Comparison of ENCODE assay signal across 8 cellular contexts in the genomic region with DNA sequence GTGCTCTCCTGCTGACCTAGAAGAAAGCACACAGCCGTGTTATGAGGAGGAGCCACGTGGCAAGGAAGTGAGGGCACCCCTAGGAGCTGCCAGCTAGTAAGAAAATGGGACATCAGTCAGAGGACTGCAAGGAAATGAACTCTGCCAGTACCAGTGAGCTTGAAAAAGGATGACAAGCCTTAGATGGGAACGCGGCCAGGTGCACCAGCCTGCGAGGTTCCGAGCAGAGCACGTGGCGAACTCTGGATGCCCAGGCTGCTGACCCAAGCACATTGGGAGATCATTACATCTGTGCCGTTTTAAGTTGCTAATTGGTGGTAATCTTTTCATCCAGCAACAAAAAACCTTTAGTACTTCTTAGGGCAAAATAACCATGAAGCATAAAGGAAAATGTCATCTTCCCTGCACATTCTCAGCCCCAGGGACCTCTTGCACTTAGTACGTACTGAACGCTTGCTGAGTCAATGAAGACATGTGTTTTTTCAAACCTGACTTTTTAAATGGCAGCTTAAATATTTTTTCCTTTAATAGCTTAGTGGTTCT.
DNase-seq lines count a peak whose midpoint lies in the region; ATAC-seq and TF ChIP-seq lines count a peak whose summit lies in the region.

No MANE protein-coding gene starts in this region.

- no peak overlapping the region for H2BK12ac ChIP-seq in neuronal stem cell (ENCODE audit: low read length)

- H3K4ac ChIP-seq in neuronal stem cell (ENCODE audit: low read length), result no peak overlapping the region

- H2BK120ac ChIP-seq in neuronal stem cell (ENCODE audit: low read depth, low read length), result no peak overlapping the region

- H3K27ac ChIP-seq in neuronal stem cell (replicated peaks; ENCODE audit: low read length), result no peak overlapping the region

- H2BK15ac ChIP-seq in neuronal stem cell (ENCODE audit: low read length), result no peak overlapping the region

- H3K14ac ChIP-seq in neuronal stem cell (ENCODE audit: low read length), result no peak overlapping the region

- CTCF ChIA-PET in GM10248 (lab: Yijun Ruan, JAX), result interaction anchor here (0.6 to 5.0 kb wide), 7 partner anchors 12 to 397 kb away, joined by 3 to 27 read pairs (median 3); no protein-coding TSS in a partner anchor

- POLR2A ChIA-PET in GM10248 (lab: Yijun Ruan, JAX), result no interaction called here

- DNase-seq in Daoy (ENCODE audit: low read depth) (peak; percentile 86), T1000 (lab: John Stamatoyannopoulos, UW) (peak; percentile 29), foreskin fibroblast (peak; percentile 55 to 80), retina (peak; percentile 46), NCI-H1105 treated with DMSO at 0.1 percent for 48 hours (lab: John Stamatoyannopoulos, UW) (no peak), neuronal stem cell (ENCODE audit: low spot score) (no peak), GM10248 (ENCODE audit: extremely low spot score) (no peak)

- H3K79me1 ChIP-seq in neuronal stem cell (ENCODE audit: low read depth, low read length), result peaks cover 6% of the 10 kb centered on the region

- no peak overlapping the region for H2AFZ ChIP-seq in neuronal stem cell (ENCODE audit: low read length)

- no peak overlapping the region for H4K91ac ChIP-seq in neuronal stem cell (ENCODE audit: low read depth, low read length, poor library complexity)

- H2BK5ac ChIP-seq in neuronal stem cell (ENCODE audit: low read length), result no peak overlapping the region

- H4K8ac ChIP-seq in neuronal stem cell (ENCODE audit: low read depth, low read length), result no peak overlapping the region

- no peak overlapping the region for H3K23ac ChIP-seq in neuronal stem cell (ENCODE audit: low read depth, low read length, poor library complexity)

- no peak overlapping the region for H2AK5ac ChIP-seq in neuronal stem cell (ENCODE audit: low read depth, low read length)

- ATAC-seq in HG02884 (IDR thresholded peaks at IDR 0.05; ENCODE audit: unreplicated experiment), result peak; percentile 7

- no peak overlapping the region for H3K4me2 ChIP-seq in neuronal stem cell (ENCODE audit: insufficient read depth, low read length, poor library complexity, severe bottlenecking)

- no peak overlapping the region for H3K9ac ChIP-seq in neuronal stem cell (ENCODE audit: low read depth, low read length, poor library complexity)

- H3K27me3 ChIP-seq in neuronal stem cell (ENCODE audit: control insufficient read depth in 3 of 3, insufficient read depth in 3 of 3, low read depth in 1 of 3, low read length in 3 of 3), result no peaks in the 10 kb centered on the region

- H3K36me3 ChIP-seq in neuronal stem cell (replicated peaks in 1 of 2; ENCODE audit: control insufficient read depth in 2 of 2, insufficient read depth in 2 of 2, low read length in 2 of 2), result peaks cover 0 to 20% of the 10 kb centered on the region in 2 donors

- TF ChIP-seq CTCF in foreskin fibroblast (IDR thresholded peaks at IDR 0.05; ENCODE audit: low read depth, low read length) (no peak), GM10248 (IDR thresholded peaks at IDR 0.05; ENCODE audit: control extremely low read depth, extremely low read depth, low read depth, missing control alignments) (no peak)

- H3K4me1 ChIP-seq in neuronal stem cell (ENCODE audit: control insufficient read depth in 2 of 2, insufficient read depth in 1 of 2, low read depth in 1 of 2, low read length in 2 of 2), result peaks cover 11 to 15% of the 10 kb centered on the region in 2 donors

- no peak overlapping the region for H3K18ac ChIP-seq in neuronal stem cell (ENCODE audit: low read length)

- peaks cover 0 to 7% of the 10 kb centered on the region in 2 donors for H3K9me3 ChIP-seq in neuronal stem cell (replicated peaks in 1 of 2; ENCODE audit: control insufficient read depth in 2 of 2, insufficient read depth in 1 of 2, low read depth in 1 of 2, low read length in 2 of 2)

- WGBS in neuronal stem cell (ENCODE audit: extremely low coverage in 2 of 2, insufficient read length in 2 of 2, insufficient replicate concordance in 1 of 2), 2 donors, result no CpG with 5 or more reads among the region's 11 CpGs

- peak overlapping the region; percentile 13 to 35 for H3K4me3 ChIP-seq in foreskin fibroblast (ENCODE audit: low read depth in 1 of 2, low read length in 2 of 2)
- no peak overlapping the region for H3K4me3 ChIP-seq in neuronal stem cell (ENCODE audit: low read length in 2 of 2)

Comparison
In these comparisons a context has a peak if more than half of its experiments do, and no peak if none do; other contexts are left out.
1. DNase-seq: peak in Daoy (single experiment), T1000 (single experiment), foreskin fibroblast (2 of 2) and retina (single experiment); none in NCI-H1105 treated with DMSO at 0.1 percent for 48 hours (single experiment), neuronal stem cell (single experiment) and GM10248 (single experiment).
2. H3K4me3 ChIP-seq: peak in foreskin fibroblast (2 of 2); none in neuronal stem cell (0 of 2).